2 cellular contexts compared by ENCODE assay signal in genomic region chr17:77734371-77735050, GRCh38.
TF ChIP-seq lines count a peak whose summit lies in the region.

No MANE protein-coding gene starts in this region.

TF ChIP-seq in A549, 52 proteins besides CTCF, POLR2A, EP300 and RAD21 (continued from another document):
- no peak for TF ChIP-seq ELK1 (IDR thresholded peaks at IDR 0.05; ENCODE audit: low read depth, low read length)
- TF ChIP-seq KDM5A (IDR thresholded peaks at IDR 0.05) = no peak
- TF ChIP-seq TFCP2L1 (CRISPR knock-in tag; IDR thresholded peaks at IDR 0.05) = no peak
- TF ChIP-seq ZC3H11A (IDR thresholded peaks at IDR 0.05) = no peak

TF ChIP-seq in IMR-90, 13 proteins besides CTCF, POLR2A, EP300 and RAD21 (continued from another document):
- TF ChIP-seq ELK1 (IDR thresholded peaks at IDR 0.05; ENCODE audit: borderline replicate concordance, low read depth, low read length) (no peak), SMC3 (IDR thresholded peaks at IDR 0.05; ENCODE audit: low read depth, low read length) (no peak), USF2 (IDR thresholded peaks at IDR 0.05; ENCODE audit: low read depth, low read length) (no peak), MAZ (IDR thresholded peaks at IDR 0.05; ENCODE audit: borderline replicate concordance, low read depth, low read length) (no peak; the same call in 1 of the 2 replicates), FOS (IDR thresholded peaks at IDR 0.05; ENCODE audit: low read depth, low read length) (no peak), RCOR1 (IDR thresholded peaks at IDR 0.05; ENCODE audit: insufficient replicate concordance, low read length) (no peak), MAFK (IDR thresholded peaks at IDR 0.05; ENCODE audit: low read depth, low read length) (no peak), BHLHE40 (IDR thresholded peaks at IDR 0.05; ENCODE audit: low read depth, low read length) (no peak), CEBPB (IDR thresholded peaks at IDR 0.05; ENCODE audit: low read depth, low read length) (no peak)
